15 cellular contexts compared by ENCODE assay signal in the genomic region with DNA sequence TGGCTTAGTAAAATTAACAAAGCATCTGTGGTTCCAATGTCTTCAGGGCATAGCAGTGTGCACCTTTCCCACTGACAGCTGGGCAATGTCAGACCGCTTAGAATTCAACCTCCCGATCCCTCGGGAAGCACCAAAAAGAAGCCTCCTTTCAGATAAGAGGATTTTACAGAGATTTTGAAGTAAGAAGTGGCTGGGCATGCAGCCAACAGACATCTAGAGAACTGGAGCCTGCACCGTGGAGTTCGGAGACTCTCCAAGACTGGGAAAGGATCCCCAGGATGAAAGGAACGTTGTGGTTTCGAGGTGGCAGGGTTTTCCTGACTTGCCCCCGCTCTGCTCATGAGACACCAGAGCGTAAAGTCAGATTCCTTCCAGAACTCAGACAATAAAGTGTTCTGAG. TPM values are rescaled to one million over a fixed set of nuclear protein-coding genes. Genes with fewer than 3 reads are reported as not detected.
DNase-seq lines count a peak whose midpoint lies in the region; ATAC-seq and TF ChIP-seq lines count a peak whose summit lies in the region.
"Had no signal": no experiment of that assay in that cellular context is flagged by ENCODE, and none has a peak within 500 bp of the region (broad histone marks: within the 10 kb centered on the region; RNA-seq: fewer than 3 reads in every experiment).

No MANE protein-coding gene starts in this region.

- no peak overlapping the region for H3K4me3 ChIP-seq in HAP-1
- H3K4me3 ChIP-seq in astrocyte of the spinal cord (ENCODE audit: low read depth, low read length), result no peak overlapping the region
- no peak overlapping the region for H3K4me3 ChIP-seq in neural progenitor cell

- no peak for ATAC-seq in HG03342 (IDR thresholded peaks at IDR 0.05; ENCODE audit: unreplicated experiment)
- no peak for ATAC-seq in activated CD8-positive, alpha-beta T cell treated with anti-CD3 and anti-CD28 coated beads, Interleukin-2, amount 10 ng/mL, durations not matched to agents 7 days and 5 days

- H2AFZ ChIP-seq in neural progenitor cell (replicated peaks), result no peak overlapping the region
- H2AFZ ChIP-seq: parathyroid adenoma had no signal

- peaks cover 30% of the 10 kb centered on the region for H3K4me1 Mint-ChIP-seq in neural progenitor cell
- H3K4me1 Mint-ChIP-seq in activated CD8-positive, alpha-beta T cell treated with anti-CD3 and anti-CD28 coated beads, Interleukin-2, amount 10 ng/mL, durations not matched to agents 7 days and 5 days (ENCODE audit: low read depth), result peaks cover 2% of the 10 kb centered on the region

- H3K79me2 ChIP-seq in neural progenitor cell (ENCODE audit: low read depth), result peaks cover 92% of the 10 kb centered on the region
- H3K79me2 ChIP-seq: parathyroid adenoma had no signal

- H3K27ac ChIP-seq in neural progenitor cell, result peak overlapping the region; percentile 83
- H3K27ac ChIP-seq: HL-60, parathyroid adenoma had no signal

- peaks cover 59% of the 10 kb centered on the region for H3F3A ChIP-seq in neural progenitor cell (ENCODE audit: low read depth)

- H3K9me3 Mint-ChIP-seq in neural progenitor cell, result peaks cover 9% of the 10 kb centered on the region
- no peaks in the 10 kb centered on the region for H3K9me3 Mint-ChIP-seq in activated CD8-positive, alpha-beta T cell treated with anti-CD3 and anti-CD28 coated beads, Interleukin-2, amount 10 ng/mL, durations not matched to agents 7 days and 5 days (ENCODE audit: insufficient read depth)

- no peak overlapping the region for H3K4me3 Mint-ChIP-seq in neural progenitor cell
- H3K4me3 Mint-ChIP-seq in activated CD8-positive, alpha-beta T cell treated with anti-CD3 and anti-CD28 coated beads, Interleukin-2, amount 10 ng/mL, durations not matched to agents 7 days and 5 days, result no peak overlapping the region

- H3K36me3 ChIP-seq in HAP-1 (replicated peaks) (no peaks in the 10 kb centered on the region), neural progenitor cell (no peaks in the 10 kb centered on the region)

- H3K27ac Mint-ChIP-seq in neural progenitor cell, result no peak overlapping the region
- no peak overlapping the region for H3K27ac Mint-ChIP-seq in activated CD8-positive, alpha-beta T cell treated with anti-CD3 and anti-CD28 coated beads, Interleukin-2, amount 10 ng/mL, durations not matched to agents 7 days and 5 days

- H3K4me1 ChIP-seq in HAP-1, result peaks cover 53% of the 10 kb centered on the region
- H3K4me1 ChIP-seq in neural progenitor cell, result peaks cover 58% of the 10 kb centered on the region
- H3K4me1 ChIP-seq: parathyroid adenoma had no signal

- no peaks in the 10 kb centered on the region for H3K27me3 ChIP-seq in HAP-1 (ENCODE audit: low read depth)
- no peaks in the 10 kb centered on the region for H3K27me3 ChIP-seq in neural progenitor cell

- H3K9ac ChIP-seq in neural progenitor cell, result no peak overlapping the region
- H3K9ac ChIP-seq: parathyroid adenoma, SK-N-SH had no signal

- in situ Hi-C loops in HAP-1 (cut with MboI; ENCODE audit: low sequenced_read_pairs), result no loop called here
- in situ Hi-C loops in astrocyte of the spinal cord (cut with HindIII; ENCODE audit: low sequenced_read_pairs), result no loop called here

- H3K9me3 ChIP-seq in HAP-1, result no peaks in the 10 kb centered on the region
- H3K9me3 ChIP-seq in neural progenitor cell (ENCODE audit: low read depth), result no peaks in the 10 kb centered on the region
- H3K9me3 ChIP-seq: SK-N-SH had no signal

- H3K4me2 ChIP-seq in neural progenitor cell, result peak overlapping the region; percentile 55
- H3K4me2 ChIP-seq: SK-N-SH had no signal

- H3K27me3 Mint-ChIP-seq in neural progenitor cell (ENCODE audit: insufficient read depth, low read depth), result peaks cover 7% of the 10 kb centered on the region
- H3K27me3 Mint-ChIP-seq in activated CD8-positive, alpha-beta T cell treated with anti-CD3 and anti-CD28 coated beads, Interleukin-2, amount 10 ng/mL, durations not matched to agents 7 days and 5 days (ENCODE audit: low read depth), result peaks cover 31% of the 10 kb centered on the region

- DNase-seq in HAP-1 (ENCODE audit: low spot score in 2 of 2) (peak; percentile 77 to 78), NCI-H2171 treated with DMSO at 0.1 percent for 48 hours (lab: John Stamatoyannopoulos, UW) (peak; percentile 88), astrocyte of the spinal cord (ENCODE audit: low read depth, low spot score) (peak; percentile 32), neural progenitor cell (ENCODE audit: low spot score) (no peak), NCI-H2081 treated with DMSO at 0.1 percent for 48 hours (lab: John Stamatoyannopoulos, UW) (no peak)
- DNase-seq in stimulated activated CD4-positive, alpha-beta T cell treated with anti-CD3 and anti-CD28 coated beads, Interleukin-4, amount 100 ng/mL, for 4 hours, result no peak
- no peak for DNase-seq in activated CD8-positive, alpha-beta T cell treated with anti-CD3 and anti-CD28 coated beads, Interleukin-2, amount 10 ng/mL, durations not matched to agents 7 days and 5 days
- DNase-seq: activated effector memory CD4-positive, alpha-beta T cell treated with anti-CD3 and anti-CD28 coated beads, Interleukin-2, amount 50 U/mL, for 16 hours; DND-41; NCI-H1694; SK-N-SH; substantia nigra had no signal

- no peaks in the 10 kb centered on the region for H4K20me1 ChIP-seq in neural progenitor cell (ENCODE audit: low read depth)

- peaks cover 2% of the 10 kb centered on the region for H3K36me3 Mint-ChIP-seq in neural progenitor cell
- no peaks in the 10 kb centered on the region for H3K36me3 Mint-ChIP-seq in activated CD8-positive, alpha-beta T cell treated with anti-CD3 and anti-CD28 coated beads, Interleukin-2, amount 10 ng/mL, durations not matched to agents 7 days and 5 days (ENCODE audit: low read depth)

- CTCF ChIA-PET in activated CD8-positive, alpha-beta T cell treated with anti-CD3 and anti-CD28 coated beads, Interleukin-2, amount 10 ng/mL, durations not matched to agents 7 days and 5 days (lab: Charles Lee), result no interaction called here

- POLR2A ChIA-PET in activated CD8-positive, alpha-beta T cell treated with anti-CD3 and anti-CD28 coated beads, Interleukin-2, amount 10 ng/mL, durations not matched to agents 7 days and 5 days (lab: Charles Lee), result no interaction called here

- TF ChIP-seq CTCF in astrocyte of the spinal cord (IDR thresholded peaks at IDR 0.05; ENCODE audit: low read depth, low read length), result no peak
- TF ChIP-seq CTCF in neural progenitor cell (IDR thresholded peaks at IDR 0.05), result no peak

RNA-seq across cellular contexts. Expression of a gene that starts 5.3 kb away (rescaled TPM):
- 8.6 and 10.1 TPM in 2 replicates for total RNA-seq in neural progenitor cell (ENCODE audit: low replicate concordance)
- total RNA-seq in activated CD8-positive, alpha-beta T cell treated with anti-CD3 and anti-CD28 coated beads, Interleukin-2, amount 10 ng/mL, durations not matched to agents 7 days and 5 days, result 1 to 10 TPM; 2.5 to 3.3 TPM

Comparison
In these comparisons a context has a peak if more than half of its experiments do, and no peak if none do; other contexts are left out.
1. DNase-seq: peak in HAP-1 (2 of 2), NCI-H2171 treated with DMSO at 0.1 percent for 48 hours (single experiment) and astrocyte of the spinal cord (single experiment); none in neural progenitor cell (single experiment), NCI-H2081 treated with DMSO at 0.1 percent for 48 hours (single experiment), stimulated activated CD4-positive, alpha-beta T cell treated with anti-CD3 and anti-CD28 coated beads, Interleukin-4, amount 100 ng/mL, for 4 hours (0 of 2) and activated CD8-positive, alpha-beta T cell treated with anti-CD3 and anti-CD28 coated beads, Interleukin-2, amount 10 ng/mL, durations not matched to agents 7 days and 5 days (single experiment).